ENCODE assay signal across 22 cellular contexts in the genomic region with DNA sequence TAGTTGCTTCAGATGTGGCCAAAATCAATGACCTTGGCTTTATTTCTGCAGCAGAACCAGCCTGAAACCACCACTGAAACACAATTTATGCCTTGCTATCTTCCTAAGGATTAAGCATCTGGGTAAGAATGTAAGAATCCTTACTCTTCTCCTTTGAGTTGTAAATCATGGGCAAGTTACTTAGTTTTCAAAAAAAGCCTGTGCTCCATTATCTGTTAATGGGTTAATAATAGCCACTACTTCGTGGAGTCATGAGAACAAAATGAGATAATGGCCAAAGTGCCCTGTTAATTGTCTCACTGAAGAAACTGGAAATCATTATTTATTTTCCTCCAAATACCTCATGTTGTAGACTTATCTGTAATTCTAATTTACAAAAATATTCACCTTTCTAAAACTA. TPM values are rescaled to one million over a fixed set of nuclear protein-coding genes. Genes with fewer than 3 reads are reported as not detected.
DNase-seq lines count a peak whose midpoint lies in the region; ATAC-seq, FAIRE-seq and TF ChIP-seq lines count a peak whose summit lies in the region.
"Had no signal": no experiment of that assay in that cellular context is flagged by ENCODE, and none has a peak within 500 bp of the region (broad histone marks: within the 10 kb centered on the region; RNA-seq: fewer than 3 reads in every experiment).

No MANE protein-coding gene starts in this region.

- FAIRE-seq in small intestine (lab: Jason Lieb, UNC) = no peak
- FAIRE-seq: GM12878 had no signal

- H3K27ac Mint-ChIP-seq in endodermal cell (peak overlapping the region; percentile 80), neural crest cell (ENCODE audit: unreplicated experiment) (peak overlapping the region; percentile 36)
- H3K27ac Mint-ChIP-seq: B cell had no signal

- no peak for DNase-seq in heart right ventricle
- DNase-seq in Right ventricle myocardium inferior (ENCODE audit: missing footprints) = no peak
- no peak for DNase-seq in endodermal cell
- DNase-seq in neural crest cell (ENCODE audit: low read depth, low spot score) = no peak
- DNase-seq in activated CD8-positive, alpha-beta memory T cell treated with anti-CD3 and anti-CD28 coated beads for 24 hours = no peak
- no peak for DNase-seq in NK-92 treated with Interleukin-12 subunit alpha and Interleukin-12 subunit beta, amount 100 ng/mL, for 24 hours (lab: John Stamatoyannopoulos, UW)
- no peak for DNase-seq in small intestine
- DNase-seq: COR-L47, DMS153, GOT3, IMR-90, NCI-H1417, NCI-H187, NCI-H226, NCI-H524, NCI-H82, PC-9, SJCRH30 had no signal

- WGBS in heart right ventricle, 2 donors = 7 to 33% methylated on average over 1 of the region's 1 CpG
- WGBS in HUES64 = 25% methylated on average over 1 of the region's 1 CpG
- 40 to 48% methylated on average over 1 of the region's 1 CpG for WGBS in endodermal cell (ENCODE audit: insufficient coverage in 1 of 2, insufficient read length in 1 of 2), 2 experiments
- 12 to 38% (median 17%) methylated on average over 1 of the region's 1 CpG for WGBS in small intestine, 3 donors

- H3K4me1 Mint-ChIP-seq in endodermal cell = peaks cover 43% of the 10 kb centered on the region
- H3K4me1 Mint-ChIP-seq in neural crest cell = peaks cover 35% of the 10 kb centered on the region

- H3K27ac ChIP-seq in heart right ventricle = peak overlapping the region in 8 of 10 donors; percentile 10 to 96 (median 66)
- peak overlapping the region; percentile 83 for H3K27ac ChIP-seq in HUES64 (ENCODE audit: low read depth, low read length)
- H3K27ac ChIP-seq in endodermal cell (ENCODE audit: low read depth, low read length) = no peak overlapping the region
- H3K27ac ChIP-seq in small intestine (ENCODE audit: low read depth in 1 of 2, low read length in 1 of 2) = no peak overlapping the region
- H3K27ac ChIP-seq: PC-9, RWPE1, SJCRH30 had no signal

- TF ChIP-seq CTCF in heart right ventricle (IDR thresholded peaks at IDR 0.05) (no peak), endodermal cell (conservative IDR thresholded peaks at IDR 0.05) (no peak), neural crest cell (conservative IDR thresholded peaks at IDR 0.05) (no peak)

- ATAC-seq in heart right ventricle = no peak
- no peak for ATAC-seq in Right ventricle myocardium inferior
- ATAC-seq: GM12878 had no signal

- peaks cover 0 to 35% (median 19%) of the 10 kb centered on the region in 9 donors for H3K4me1 ChIP-seq in heart right ventricle
- H3K4me1 ChIP-seq in HUES64 (ENCODE audit: insufficient read depth, low read length) = peaks cover 60% of the 10 kb centered on the region
- no peaks in the 10 kb centered on the region for H3K4me1 ChIP-seq in endodermal cell (ENCODE audit: control insufficient read depth, insufficient read depth, low read length)
- H3K4me1 ChIP-seq in small intestine (ENCODE audit: control insufficient read depth in 2 of 2, insufficient read depth in 1 of 2, low read depth in 1 of 2, low read length in 1 of 2) = peaks cover 0 to 6% of the 10 kb centered on the region in 2 donors

- H3K36me3 Mint-ChIP-seq in endodermal cell (ENCODE audit: low read depth) (peaks cover 1% of the 10 kb centered on the region), neural crest cell (ENCODE audit: low read depth) (peaks cover 3% of the 10 kb centered on the region)

- H3K9me3 Mint-ChIP-seq in endodermal cell (no peaks in the 10 kb centered on the region), neural crest cell (no peaks in the 10 kb centered on the region)

- H3K9me3 ChIP-seq in heart right ventricle (no peaks in the 10 kb centered on the region), HUES64 (ENCODE audit: insufficient read depth, low read depth, low read length) (no peaks in the 10 kb centered on the region), endodermal cell (ENCODE audit: control insufficient read depth, low read length) (no peaks in the 10 kb centered on the region), small intestine (ENCODE audit: control insufficient read depth, low read depth) (no peaks in the 10 kb centered on the region)
- H3K9me3 ChIP-seq: SJCRH30 had no signal

- H3K27me3 Mint-ChIP-seq in endodermal cell (ENCODE audit: insufficient read depth) (no peaks in the 10 kb centered on the region), neural crest cell (ENCODE audit: low read depth) (no peaks in the 10 kb centered on the region)

- peaks cover 0 to 10% (median 0%) of the 10 kb centered on the region in 7 donors for H3K27me3 ChIP-seq in heart right ventricle
- no peaks in the 10 kb centered on the region for H3K27me3 ChIP-seq in HUES64 (ENCODE audit: insufficient read depth, low read length)
- H3K27me3 ChIP-seq in endodermal cell (ENCODE audit: control insufficient read depth, insufficient read depth, low read length, poor library complexity, severe bottlenecking) = no peaks in the 10 kb centered on the region
- H3K27me3 ChIP-seq in small intestine (ENCODE audit: control insufficient read depth in 2 of 2, insufficient read depth in 2 of 2, low read length in 2 of 2) = peaks cover 0 to 2% of the 10 kb centered on the region in 2 donors
- H3K27me3 ChIP-seq: SJCRH30 had no signal

- no peaks in the 10 kb centered on the region for H3K36me3 ChIP-seq in heart right ventricle
- H3K36me3 ChIP-seq in HUES64 (ENCODE audit: insufficient read depth, low read length) = peaks cover 2% of the 10 kb centered on the region; the same call in 1 of the 2 replicates
- no peaks in the 10 kb centered on the region for H3K36me3 ChIP-seq in endodermal cell (ENCODE audit: control insufficient read depth, insufficient read depth, low read length)
- H3K36me3 ChIP-seq in small intestine (ENCODE audit: control insufficient read depth in 2 of 2, insufficient read depth in 2 of 2, low read length in 2 of 2) = no peaks in the 10 kb centered on the region
- H3K36me3 ChIP-seq: SJCRH30 had no signal

- H3K4me3 ChIP-seq in heart right ventricle (no peak overlapping the region), HUES64 (ENCODE audit: low read length) (peak overlapping the region; percentile 25; the same call in 1 of the 2 replicates), endodermal cell (ENCODE audit: low read length) (no peak overlapping the region), small intestine (ENCODE audit: low read depth in 1 of 2, low read length in 2 of 2) (no peak overlapping the region)
- H3K4me3 ChIP-seq: GM12878, PC-9, SJCRH30 had no signal

- no peak overlapping the region for H3K9ac ChIP-seq in HUES64 (ENCODE audit: low read depth, low read length)
- H3K9ac ChIP-seq in endodermal cell (ENCODE audit: extremely low read depth, low read length, poor library complexity, severe bottlenecking) = no peak overlapping the region

- peak overlapping the region; percentile 20 for H3K4me3 Mint-ChIP-seq in endodermal cell
- peak overlapping the region; percentile 75 for H3K4me3 Mint-ChIP-seq in neural crest cell

- intact Hi-C loops in heart right ventricle (cut with DNase I) = no loop called here
- intact Hi-C loops in Right ventricle myocardium inferior (cut with DNase I) = no loop called here

RNA-seq across cellular contexts. Expression of a gene that starts 1.9 kb away (rescaled TPM):
- 10 to 100 TPM; 14.6 to 48.1 (median 29.1) TPM for total RNA-seq in heart right ventricle
- 10 to 100 TPM; 14.9 to 37.5 TPM for polyA plus RNA-seq in heart right ventricle
- 19.2 TPM for total RNA-seq in Right ventricle myocardium inferior
- 80.1 TPM for polyA plus RNA-seq in HUES64 (2013, experiment 1 of 2)
- polyA plus RNA-seq in HUES64 (2013, experiment 2 of 2) = 93.5 TPM
- 10 to 100 TPM; 60.5 to 99.7 TPM for total RNA-seq in endodermal cell
- 71.7 TPM for polyA plus RNA-seq in endodermal cell (2013, experiment 1 of 2)
- 59.6 TPM for polyA plus RNA-seq in endodermal cell (2013, experiment 2 of 2)
- 82.0 and 84.4 TPM in 2 replicates for total RNA-seq in neural crest cell
- 1 to 10 TPM; 4.5 to 7.0 (median 5.7) TPM for polyA plus RNA-seq in small intestine

Comparison
In these comparisons a context has a peak if more than half of its experiments do, and no peak if none do; other contexts are left out.
1. H3K27ac ChIP-seq: peak in heart right ventricle (8 of 10) and HUES64 (single experiment); none in endodermal cell (single experiment) and small intestine (0 of 2).